ENCODE assay signal across 17 cellular contexts in the genomic region with DNA sequence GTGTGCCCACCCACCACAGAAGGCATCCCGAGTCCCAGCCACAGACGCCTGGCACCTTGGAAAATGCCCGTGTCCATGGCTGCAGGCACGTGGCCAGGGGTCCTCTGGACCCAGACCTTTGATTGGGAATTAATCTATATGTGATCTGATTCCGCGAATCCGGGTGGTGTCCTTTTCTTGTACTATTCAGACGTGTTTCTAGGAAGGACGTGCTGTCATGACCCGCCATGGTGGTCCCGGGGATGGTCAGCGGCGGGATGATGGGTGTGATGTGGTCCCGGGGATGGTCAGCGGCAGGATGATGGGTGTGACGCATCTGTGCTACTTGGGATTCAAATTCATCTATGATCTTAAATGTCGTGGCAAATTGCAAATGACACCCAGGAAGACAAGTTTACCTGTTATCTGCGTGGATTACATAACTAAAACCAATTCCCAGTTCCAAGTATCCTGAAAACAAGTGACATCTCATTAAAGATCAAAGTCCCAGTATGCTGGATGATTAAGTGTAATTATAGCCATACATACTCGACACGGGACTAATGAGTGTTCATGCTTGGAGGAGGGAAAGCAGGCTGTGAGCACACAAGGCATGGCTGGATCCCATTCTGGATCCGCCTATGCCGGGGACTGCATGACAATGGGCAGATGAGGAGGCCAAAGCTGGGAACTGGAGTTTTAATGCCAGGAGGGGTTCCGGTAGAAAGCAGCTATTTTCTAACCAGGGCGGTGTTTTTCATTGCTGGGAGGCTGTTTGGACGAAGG.
A peak's percentile ranks its signal among the peaks of the same experiment; 100 is the strongest.
DNase-seq lines count a peak whose midpoint lies in the region; ATAC-seq, FAIRE-seq and TF ChIP-seq lines count a peak whose summit lies in the region.
"Had no signal": no experiment of that assay in that cellular context is flagged by ENCODE, and none has a peak within 500 bp of the region (broad histone marks: within the 10 kb centered on the region; RNA-seq: fewer than 3 reads in every experiment).

No MANE protein-coding gene starts in this region.

- TF ChIP-seq CTCF in HepG2 (CRISPR knock-in tag; IDR thresholded peaks at IDR 0.05) (no peak), right lobe of liver (IDR thresholded peaks at IDR 0.05) (no peak), chondrocyte (IDR thresholded peaks at IDR 0.05) (no peak)

- H3K27ac ChIP-seq in HepG2 (ENCODE audit: extremely low read length, insufficient read depth, low read length) (no peak overlapping the region), right lobe of liver (no peak overlapping the region), neuronal stem cell (replicated peaks; ENCODE audit: low read length) (no peak overlapping the region), aorta (ENCODE audit: low read depth in 1 of 2, low read length in 2 of 2) (no peak overlapping the region), substantia nigra (ENCODE audit: low read depth, low read length, poor library complexity, severe bottlenecking) (no peak overlapping the region)

- H3K4me2 ChIP-seq in HepG2 (ENCODE audit: low read depth, low read length) (no peak overlapping the region), neuronal stem cell (ENCODE audit: insufficient read depth, low read length, poor library complexity, severe bottlenecking) (no peak overlapping the region)

- no peaks in the 10 kb centered on the region for H3K79me2 ChIP-seq in HepG2 (ENCODE audit: insufficient read depth, low read length)

- no peak for TF ChIP-seq RAD21 in HepG2 (CRISPR knock-in tag; IDR thresholded peaks at IDR 0.05)

- FAIRE-seq in HepG2 (lab: Jason Lieb, UNC): no peak
- FAIRE-seq: A204.1, GM12892 had no signal

- no peak overlapping the region for H2BK5ac ChIP-seq in neuronal stem cell (ENCODE audit: low read length)

- no TSS peak for BruUV-seq in HepG2 (replicated peaks; lab: Mats Ljungman, UMichigan)

- no peaks in the 10 kb centered on the region for H3K36me3 Mint-ChIP-seq in chondrocyte (ENCODE audit: low read depth)

- H3K36me3 ChIP-seq in HepG2 (replicated peaks in 1 of 2; ENCODE audit: control insufficient read depth in 1 of 2, insufficient read depth in 2 of 2, low read length in 2 of 2): no peaks in the 10 kb centered on the region
- no peaks in the 10 kb centered on the region for H3K36me3 ChIP-seq in right lobe of liver
- no peaks in the 10 kb centered on the region for H3K36me3 ChIP-seq in neuronal stem cell (replicated peaks in 1 of 2; ENCODE audit: control insufficient read depth in 2 of 2, insufficient read depth in 2 of 2, low read length in 2 of 2)
- no peaks in the 10 kb centered on the region for H3K36me3 ChIP-seq in aorta (ENCODE audit: control insufficient read depth in 1 of 2, insufficient read depth in 2 of 2, low read length in 1 of 2)
- H3K36me3 ChIP-seq: HAP-1 had no signal

- no peak overlapping the region for H3K18ac ChIP-seq in neuronal stem cell (ENCODE audit: low read length)

- no peak overlapping the region for H3K27ac Mint-ChIP-seq in chondrocyte (ENCODE audit: unreplicated experiment)
- H3K27ac Mint-ChIP-seq: B cell; CD4-positive, alpha-beta T cell had no signal

- H3K4me3 Mint-ChIP-seq in chondrocyte (ENCODE audit: unreplicated experiment): no peak overlapping the region
- H3K4me3 Mint-ChIP-seq: B cell; CD4-positive, alpha-beta T cell had no signal

- H2AFZ ChIP-seq in HepG2 (ENCODE audit: low read length) (no peak overlapping the region), neuronal stem cell (ENCODE audit: low read length) (no peak overlapping the region)

- POLR2A ChIA-PET in HepG2 (lab: Yijun Ruan, JAX): no interaction called here

- H3K4ac ChIP-seq in neuronal stem cell (ENCODE audit: low read length): no peak overlapping the region

- peaks cover 46 to 97% of the 10 kb centered on the region in 2 experiments for H3K27me3 ChIP-seq in HepG2 (ENCODE audit: control insufficient read depth in 1 of 2, insufficient read depth in 2 of 2, low read length in 2 of 2)
- H3K27me3 ChIP-seq in right lobe of liver: no peaks in the 10 kb centered on the region
- H3K27me3 ChIP-seq in neuronal stem cell (ENCODE audit: control insufficient read depth in 3 of 3, insufficient read depth in 3 of 3, low read depth in 1 of 3, low read length in 3 of 3): no peaks in the 10 kb centered on the region
- no peaks in the 10 kb centered on the region for H3K27me3 ChIP-seq in aorta (ENCODE audit: control insufficient read depth in 1 of 2, insufficient read depth in 2 of 2, low read length in 1 of 2)

- H2BK120ac ChIP-seq in neuronal stem cell (ENCODE audit: low read depth, low read length): no peak overlapping the region

- H3K4me1 ChIP-seq in HepG2 (ENCODE audit: insufficient read depth, low read length) (no peaks in the 10 kb centered on the region), right lobe of liver (no peaks in the 10 kb centered on the region), neuronal stem cell (ENCODE audit: control insufficient read depth in 2 of 2, insufficient read depth in 1 of 2, low read depth in 1 of 2, low read length in 2 of 2) (peaks cover 1 to 16% of the 10 kb centered on the region in 2 donors), aorta (ENCODE audit: control insufficient read depth in 1 of 2, insufficient read depth in 2 of 2, low read length in 2 of 2) (no peaks in the 10 kb centered on the region)
- H3K4me1 ChIP-seq: HAP-1 had no signal

- intact Hi-C loops in HepG2 (cut with micrococcal nuclease; ENCODE audit: unreplicated experiment): no loop called here
- intact Hi-C loops in right lobe of liver (cut with DNase I): no loop called here
- intact Hi-C loops in aorta (cut with DNase I): no loop called here

- H4K8ac ChIP-seq in neuronal stem cell (ENCODE audit: low read depth, low read length): no peak overlapping the region

- TF ChIP-seq EP300 in HepG2 (IDR thresholded peaks at IDR 0.05; ENCODE audit: low read depth in 2 of 2, low read length in 2 of 2) (no peak), HepG2 (CRISPR knock-in tag; IDR thresholded peaks at IDR 0.05; ENCODE audit: borderline replicate concordance) (no peak)

- WGBS in HepG2 (ENCODE audit: low lambda C conversion rate): 22% methylated on average over 25 of the region's 25 CpGs
- 63% methylated on average over 16 of the region's 25 CpGs for WGBS in right lobe of liver (ENCODE audit: insufficient coverage, low coverage, low lambda C conversion rate, missing lambda C conversion rate)
- WGBS in neuronal stem cell (ENCODE audit: extremely low coverage in 2 of 2, insufficient read length in 2 of 2, insufficient replicate concordance in 1 of 2), 2 donors: no CpG with 5 or more reads among the region's 25 CpGs
- 85 to 86% methylated on average over 25 of the region's 25 CpGs for WGBS in aorta, 2 donors

- H2BK12ac ChIP-seq in neuronal stem cell (ENCODE audit: low read length): no peak overlapping the region

- CTCF ChIA-PET in HepG2 (lab: Yijun Ruan, JAX; ENCODE audit: low intra/inter-chr PET ratio, low total read pairs): no interaction called here

- peaks cover under 1% of the 10 kb centered on the region; the same call in 1 of the 2 replicates for H4K20me1 ChIP-seq in HepG2 (ENCODE audit: insufficient read depth, low read length)

- H2AK5ac ChIP-seq in neuronal stem cell (ENCODE audit: low read depth, low read length): no peak overlapping the region

- no peak overlapping the region for H2BK15ac ChIP-seq in neuronal stem cell (ENCODE audit: low read length)

- H3K9ac ChIP-seq in HepG2 (ENCODE audit: insufficient read depth, low read depth, low read length) (no peak overlapping the region), neuronal stem cell (ENCODE audit: low read depth, low read length, poor library complexity) (no peak overlapping the region)

- no peak for ATAC-seq in HepG2
- no peak for ATAC-seq in right lobe of liver
- ATAC-seq in aorta (ENCODE audit: low FRiP score): no peak
- no peak for ATAC-seq in GM19328 (IDR thresholded peaks at IDR 0.05; ENCODE audit: unreplicated experiment)

- H3K4me3 ChIP-seq in HepG2 (replicated peaks in 1 of 3; ENCODE audit: insufficient read depth in 1 of 3, low read depth in 2 of 3, low read length in 3 of 3) (no peak overlapping the region), right lobe of liver (no peak overlapping the region), neuronal stem cell (ENCODE audit: low read length in 2 of 2) (no peak overlapping the region), aorta (ENCODE audit: low read length in 2 of 2) (no peak overlapping the region)
- H3K4me3 ChIP-seq: HAP-1 had no signal

- H3K23ac ChIP-seq in neuronal stem cell (ENCODE audit: low read depth, low read length, poor library complexity): peak overlapping the region; percentile 20

- no peak for TF ChIP-seq POLR2A in HepG2 (IDR thresholded peaks at IDR 0.05; ENCODE audit: insufficient read depth in 1 of 2, low read depth in 2 of 2, low read length in 2 of 2)
- no peak for TF ChIP-seq POLR2A in right lobe of liver (IDR thresholded peaks at IDR 0.05)

- DNase-seq in HepG2 (ENCODE audit: low spot score): no peak
- no peak for DNase-seq in right lobe of liver
- DNase-seq in chondrocyte (ENCODE audit: low spot score): peak; percentile 61
- DNase-seq in neuronal stem cell (ENCODE audit: low spot score): no peak
- DNase-seq in aorta: peak; percentile 10 to 37
- no peak for DNase-seq in substantia nigra (lab: John Stamatoyannopoulos, UW)
- no peak for DNase-seq in iPS-NIHi7 (ENCODE audit: extremely low spot score)
- DNase-seq: C1 segment of cervical spinal cord; CD4-positive, alpha-beta T cell; DND-41; GDM1; GOT3 had no signal

- H4K91ac ChIP-seq in neuronal stem cell (ENCODE audit: low read depth, low read length, poor library complexity): no peak overlapping the region

- no peak overlapping the region for H3K14ac ChIP-seq in neuronal stem cell (ENCODE audit: low read length)

- H3K9me3 ChIP-seq in HepG2 (ENCODE audit: low read length) (no peaks in the 10 kb centered on the region), right lobe of liver (no peaks in the 10 kb centered on the region), neuronal stem cell (replicated peaks in 1 of 2; ENCODE audit: control insufficient read depth in 2 of 2, insufficient read depth in 1 of 2, low read depth in 1 of 2, low read length in 2 of 2) (peaks cover 0 to 1% of the 10 kb centered on the region in 2 donors), aorta (ENCODE audit: control insufficient read depth, low read length) (no peaks in the 10 kb centered on the region)
- H3K9me3 ChIP-seq: HAP-1 had no signal

- H3K27me3 Mint-ChIP-seq in chondrocyte (ENCODE audit: low read depth): peaks cover 41% of the 10 kb centered on the region
- H3K27me3 Mint-ChIP-seq: B cell had no signal

- H3K79me1 ChIP-seq in neuronal stem cell (ENCODE audit: low read depth, low read length): no peaks in the 10 kb centered on the region

- no peaks in the 10 kb centered on the region for H3K4me1 Mint-ChIP-seq in chondrocyte (ENCODE audit: low read depth)
- H3K4me1 Mint-ChIP-seq: B cell had no signal

- in situ Hi-C loops in HepG2 (cut with HindIII; ENCODE audit: extremely low pct_ligation_motif_present, low pct_unique_long_range_greater_than_20kb): no loop called here

- no peaks in the 10 kb centered on the region for H3K9me3 Mint-ChIP-seq in chondrocyte (ENCODE audit: low read depth)
- H3K9me3 Mint-ChIP-seq: CD4-positive, alpha-beta T cell had no signal

Comparison
In these comparisons a context has a peak if more than half of its experiments do, and no peak if none do; other contexts are left out.
1. DNase-seq: peak in chondrocyte (single experiment) and aorta (2 of 2); none in HepG2 (single experiment), right lobe of liver (0 of 3), neuronal stem cell (single experiment), substantia nigra (0 of 49) and iPS-NIHi7 (single experiment).